In genomic region chr17:81435636-81436293, GRCh38 we compare ENCODE assay signal across 1 cellular context.
TF ChIP-seq lines count a peak whose summit lies in the region.

No MANE protein-coding gene starts in this region.

TF ChIP-seq in H1, 55 proteins besides CTCF, POLR2A, EP300 and RAD21 (continued from another document):
- no peak for TF ChIP-seq POU5F1 (IDR thresholded peaks at IDR 0.05; ENCODE audit: low read depth, low read length)
- no peak for TF ChIP-seq TEAD4 (IDR thresholded peaks at IDR 0.05; ENCODE audit: low read depth, low read length)
- TF ChIP-seq CHD2 (IDR thresholded peaks at IDR 0.05; ENCODE audit: low read length), result no peak
- TF ChIP-seq, protein P1, sequence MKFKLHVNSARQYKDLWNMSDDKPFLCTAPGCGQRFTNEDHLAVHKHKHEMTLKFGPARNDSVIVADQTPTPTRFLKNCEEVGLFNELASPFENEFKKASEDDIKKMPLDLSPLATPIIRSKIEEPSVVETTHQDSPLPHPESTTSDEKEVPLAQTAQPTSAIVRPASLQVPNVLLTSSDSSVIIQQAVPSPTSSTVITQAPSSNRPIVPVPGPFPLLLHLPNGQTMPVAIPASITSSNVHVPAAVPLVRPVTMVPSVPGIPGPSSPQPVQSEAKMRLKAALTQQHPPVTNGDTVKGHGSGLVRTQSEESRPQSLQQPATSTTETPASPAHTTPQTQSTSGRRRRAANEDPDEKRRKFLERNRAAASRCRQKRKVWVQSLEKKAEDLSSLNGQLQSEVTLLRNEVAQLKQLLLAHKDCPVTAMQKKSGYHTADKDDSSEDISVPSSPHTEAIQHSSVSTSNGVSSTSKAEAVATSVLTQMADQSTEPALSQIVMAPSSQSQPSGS (IDR thresholded peaks at IDR 0.05; ENCODE audit: low read length), result no peak
- TF ChIP-seq SUZ12 (IDR thresholded peaks at IDR 0.05; ENCODE audit: low read length), result no peak
